In genomic region chr10:61939575-61940301, GRCh38 we compare ENCODE assay signal across 1 cellular context.
TF ChIP-seq lines count a peak whose summit lies in the region.

No MANE protein-coding gene starts in this region.

TF ChIP-seq in endothelial cell of umbilical vein, 7 proteins besides CTCF, POLR2A, EP300 and RAD21 (continued from another document):
- TF ChIP-seq MAX (IDR thresholded peaks at IDR 0.05; ENCODE audit: insufficient read depth, insufficient read length) (no peak), POLR2AphosphoS5 (IDR thresholded peaks at IDR 0.05; ENCODE audit: insufficient read depth, low read depth, low read length) (no peak)
TF ChIP-seq in endothelial cell of umbilical vein: peak in this region for 2.
